8 cellular contexts compared by ENCODE assay signal in genomic region chr1:42936309-42937078, GRCh38. TPM values are rescaled to one million over a fixed set of nuclear protein-coding genes. Genes with fewer than 3 reads are reported as not detected.
DNase-seq lines count a peak whose midpoint lies in the region; ATAC-seq lines count a peak whose summit lies in the region.

No MANE protein-coding gene starts in this region.

- DNase-seq in CD4-positive, alpha-beta memory T cell = peak in 1 of 5 donors; percentile 78
- peak; percentile 23 for DNase-seq in NAMALWA (ENCODE audit: low spot score)
- no peak for DNase-seq in activated naive CD8-positive, alpha-beta T cell treated with anti-CD3 and anti-CD28 coated beads, Interleukin-2, amount 50 U/mL, for 24 hours
- peak in 1 of 2 donors; percentile 11 for DNase-seq in memory B cell (ENCODE audit: low spot score in 2 of 2)
- DNase-seq in iPS-NIHi11 (ENCODE audit: low spot score) = no peak
- no peak for DNase-seq in G401 (ENCODE audit: low spot score)
- no peak for DNase-seq in KG1 (lab: John Stamatoyannopoulos, UW)
- no peak for DNase-seq in NCI-H2081 (lab: John Stamatoyannopoulos, UW)

- intact Hi-C loops in CD4-positive, alpha-beta memory T cell (cut with micrococcal nuclease) = no loop called here

- H3K27me3 Mint-ChIP-seq in CD4-positive, alpha-beta memory T cell = no peaks in the 10 kb centered on the region
- H3K27me3 Mint-ChIP-seq in activated naive CD8-positive, alpha-beta T cell treated with anti-CD3 and anti-CD28 coated beads, Interleukin-2, amount 50 U/mL, for 24 hours = no peaks in the 10 kb centered on the region
- H3K27me3 Mint-ChIP-seq in memory B cell = no peaks in the 10 kb centered on the region

- H3K4me3 Mint-ChIP-seq in CD4-positive, alpha-beta memory T cell = peak overlapping the region in 7 of 8 donors; percentile 15 to 68 (median 51)
- H3K4me3 Mint-ChIP-seq in activated naive CD8-positive, alpha-beta T cell treated with anti-CD3 and anti-CD28 coated beads, Interleukin-2, amount 50 U/mL, for 24 hours = peak overlapping the region; percentile 21
- H3K4me3 Mint-ChIP-seq in memory B cell = peak overlapping the region; percentile 61

- peaks cover 98% of the 10 kb centered on the region for H3K4me1 ChIP-seq in CD4-positive, alpha-beta memory T cell (ENCODE audit: insufficient read depth, low read length)

- peaks cover 45 to 63% of the 10 kb centered on the region in 2 donors for H3K36me3 Mint-ChIP-seq in CD4-positive, alpha-beta memory T cell
- peaks cover 65% of the 10 kb centered on the region for H3K36me3 Mint-ChIP-seq in activated naive CD8-positive, alpha-beta T cell treated with anti-CD3 and anti-CD28 coated beads, Interleukin-2, amount 50 U/mL, for 24 hours (ENCODE audit: low read depth)
- H3K36me3 Mint-ChIP-seq in memory B cell = peaks cover 40% of the 10 kb centered on the region

- in situ Hi-C loops in G401 (cut with HindIII; ENCODE audit: low sequenced_read_pairs) = no loop called here

- CTCF ChIA-PET in CD4-positive, alpha-beta memory T cell (lab: Charles Lee; ENCODE audit: partially characterized antibody) = interaction anchor here (0.9 to 3.2 kb wide), 6 partner anchors 13 to 170 kb away, joined by 3 to 18 read pairs (median 3); partner anchors contain the start of genes C1orf50 and P3H1

- H3K9me3 ChIP-seq in CD4-positive, alpha-beta memory T cell (ENCODE audit: control insufficient read depth in 1 of 2, low read length in 2 of 2) = no peaks in the 10 kb centered on the region

- peaks cover 77 to 99% (median 91%) of the 10 kb centered on the region in 4 donors for H3K4me1 Mint-ChIP-seq in CD4-positive, alpha-beta memory T cell
- peaks cover 100% of the 10 kb centered on the region for H3K4me1 Mint-ChIP-seq in activated naive CD8-positive, alpha-beta T cell treated with anti-CD3 and anti-CD28 coated beads, Interleukin-2, amount 50 U/mL, for 24 hours
- peaks cover 89% of the 10 kb centered on the region for H3K4me1 Mint-ChIP-seq in memory B cell

- peaks cover 13% of the 10 kb centered on the region for H3K36me3 ChIP-seq in CD4-positive, alpha-beta memory T cell (ENCODE audit: insufficient read depth, low read length)

- H3K4me3 ChIP-seq in CD4-positive, alpha-beta memory T cell (ENCODE audit: low read length in 2 of 2) = no peak overlapping the region

- H3K9me3 Mint-ChIP-seq in CD4-positive, alpha-beta memory T cell = peaks cover 0 to 4% (median 0%) of the 10 kb centered on the region in 8 donors
- no peaks in the 10 kb centered on the region for H3K9me3 Mint-ChIP-seq in activated naive CD8-positive, alpha-beta T cell treated with anti-CD3 and anti-CD28 coated beads, Interleukin-2, amount 50 U/mL, for 24 hours
- no peaks in the 10 kb centered on the region for H3K9me3 Mint-ChIP-seq in memory B cell

- H3K27me3 ChIP-seq in CD4-positive, alpha-beta memory T cell (ENCODE audit: insufficient read depth, low read length) = no peaks in the 10 kb centered on the region

- H3K27ac Mint-ChIP-seq in CD4-positive, alpha-beta memory T cell = peak overlapping the region; percentile 83 to 96 (median 95)
- H3K27ac Mint-ChIP-seq in activated naive CD8-positive, alpha-beta T cell treated with anti-CD3 and anti-CD28 coated beads, Interleukin-2, amount 50 U/mL, for 24 hours = peak overlapping the region; percentile 89
- H3K27ac Mint-ChIP-seq in memory B cell = peak overlapping the region; percentile 96

- H3K27ac ChIP-seq in CD4-positive, alpha-beta memory T cell (ENCODE audit: low read depth, low read length) = peak overlapping the region; percentile 59

- POLR2A ChIA-PET in CD4-positive, alpha-beta memory T cell (lab: Charles Lee; ENCODE audit: partially characterized antibody) = interaction anchor here (4.3 to 20.7 kb wide), 2 partner anchors 12 to 16 kb away, joined by 24 to 555 read pairs; partner anchors contain the start of gene SLC2A1

- ATAC-seq in activated naive CD8-positive, alpha-beta T cell treated with anti-CD3 and anti-CD28 coated beads, Interleukin-2, amount 50 U/mL, for 24 hours = peak; percentile 34
- no peak for ATAC-seq in memory B cell (ENCODE audit: low read depth)

RNA-seq across cellular contexts. Expression of gene SLC2A1, which starts 22.2 kb away (rescaled TPM):
- 10 to 100 TPM; 57.5 to 58.4 TPM for total RNA-seq in CD4-positive, alpha-beta memory T cell
- 10 to 100 TPM; 22.7 to 29.9 TPM for polyA plus RNA-seq in CD4-positive, alpha-beta memory T cell
- total RNA-seq in G401 (2014; rRNA removed; shearing (Covaris generic)) = 51.9 and 70.1 TPM in 2 replicates
